ENCODE assay signal across 17 cellular contexts in the genomic region with DNA sequence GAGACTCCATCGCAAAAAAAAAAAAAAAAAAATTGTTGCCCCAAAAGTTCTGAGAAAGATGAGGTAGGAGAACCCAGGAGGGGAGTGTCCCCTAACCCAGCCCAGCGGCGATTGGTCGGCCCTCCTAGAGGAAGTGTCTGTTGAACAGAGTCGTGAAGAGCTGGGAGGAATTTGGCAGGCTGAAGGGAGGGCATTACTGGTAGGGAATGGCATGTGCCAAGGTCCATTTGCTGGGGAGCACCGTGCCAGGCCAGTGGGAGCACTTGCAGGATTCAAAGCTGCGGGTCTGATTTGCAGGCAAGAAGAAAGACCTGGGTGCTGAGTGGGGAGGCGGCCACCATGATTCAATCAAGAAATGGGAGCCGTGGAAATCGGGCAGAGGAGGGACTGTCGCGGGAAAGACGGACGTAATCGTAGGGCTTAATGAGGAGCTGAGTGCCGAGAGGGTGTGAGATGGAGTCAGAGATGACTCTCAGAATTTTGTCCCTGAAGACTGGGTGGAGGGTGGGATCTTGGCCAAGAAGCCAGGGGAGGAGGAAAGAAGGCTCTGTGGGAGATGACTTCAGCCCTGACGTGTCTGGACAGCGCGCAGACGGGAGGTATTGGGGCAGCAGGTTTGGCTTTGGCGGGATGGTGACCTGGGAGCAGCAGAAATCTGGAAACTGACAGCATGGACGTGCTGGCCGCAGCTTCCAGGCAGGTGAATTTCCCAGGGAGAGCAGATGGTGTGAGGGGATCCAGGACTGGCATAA. TPM values are rescaled to one million over a fixed set of nuclear protein-coding genes. Genes with fewer than 3 reads are reported as not detected.
DNase-seq lines count a peak whose midpoint lies in the region; ATAC-seq, FAIRE-seq and TF ChIP-seq lines count a peak whose summit lies in the region.
"Had no signal": no experiment of that assay in that cellular context is flagged by ENCODE, and none has a peak within 500 bp of the region (broad histone marks: within the 10 kb centered on the region; RNA-seq: fewer than 3 reads in every experiment).

No MANE protein-coding gene starts in this region.

- peak overlapping the region in 1 of 2 experiments; percentile 69; a peak in 1 of 4 replicates for H3K9ac ChIP-seq in K562 (ENCODE audit: insufficient read depth in 1 of 2, low read depth in 2 of 2, low read length in 2 of 2)

- H3K4me2 ChIP-seq in GM23338 (no peak overlapping the region), K562 (ENCODE audit: insufficient read depth, low read length) (no peak overlapping the region)

- CTCF ChIA-PET in K562 (lab: Yijun Ruan, JAX; ENCODE audit: low intra/inter-chr PET ratio) = no interaction called here

- H2AFZ ChIP-seq in GM23338 = no peak overlapping the region
- H2AFZ ChIP-seq in K562 (ENCODE audit: low read depth, low read length) = no peak overlapping the region

- no peaks in the 10 kb centered on the region for H3K9me2 ChIP-seq in GM23338 (ENCODE audit: insufficient read depth)

- TF ChIP-seq CTCF in GM23338 (conservative IDR thresholded peaks at IDR 0.05; ENCODE audit: low read depth in 2 of 2) = no peak
- TF ChIP-seq CTCF in K562 (IDR thresholded peaks at IDR 0.05 in 2 of 3, conservative IDR thresholded peaks at IDR 0.05 in 1 of 3; ENCODE audit: insufficient read depth in 2 of 3, low read depth in 1 of 3, low read length in 3 of 3) = no peak
- no peak for TF ChIP-seq CTCF in sigmoid colon (IDR thresholded peaks at IDR 0.05)
- no peak for TF ChIP-seq CTCF in coronary artery (IDR thresholded peaks at IDR 0.05)

- WGBS in K562 (ENCODE audit: insufficient coverage, low coverage, missing lambda C conversion rate) = 3% methylated on average over 21 of the region's 23 CpGs
- WGBS in sigmoid colon, 2 donors = 85 to 90% methylated on average over 22 to 23 of the region's 23 CpGs

- POLR2A ChIA-PET in K562 (lab: Yijun Ruan, JAX) = interaction anchor here (0.6 to 1.3 kb wide), 5 partner anchors 14 to 220 kb away, joined by 3 read pairs; no protein-coding TSS in a partner anchor

- no peaks in the 10 kb centered on the region for H3F3A ChIP-seq in GM23338 (replicated peaks; ENCODE audit: low read depth)

- in situ Hi-C loops in K562 (cut with MboI) = no loop called here

- H3K27me3 ChIP-seq in GM23338 (ENCODE audit: insufficient read depth) (no peaks in the 10 kb centered on the region), K562 (ENCODE audit: control insufficient read depth in 2 of 2, insufficient read depth in 2 of 2, low read length in 2 of 2) (peaks cover 7 to 28% of the 10 kb centered on the region in 2 experiments; a peak in 4 of 5 replicates), sigmoid colon (no peaks in the 10 kb centered on the region)

- no peaks in the 10 kb centered on the region for H3K9me1 ChIP-seq in K562 (ENCODE audit: control insufficient read depth, insufficient read depth, low read length)

- no peak overlapping the region for H3K4me3 ChIP-seq in GM23338
- no peak overlapping the region for H3K4me3 ChIP-seq in K562
- no peak overlapping the region for H3K4me3 ChIP-seq in sigmoid colon
- H3K4me3 ChIP-seq in coronary artery = no peak overlapping the region

- H3K79me2 ChIP-seq in GM23338 (replicated peaks; ENCODE audit: insufficient read depth) = peaks cover 80% of the 10 kb centered on the region
- H3K79me2 ChIP-seq in K562 (ENCODE audit: control insufficient read depth, insufficient read depth, low read length) = no peaks in the 10 kb centered on the region

- H4K20me1 ChIP-seq in GM23338 (replicated peaks; ENCODE audit: insufficient read depth) (peaks cover 38% of the 10 kb centered on the region), K562 (replicated peaks; ENCODE audit: control insufficient read depth, insufficient read depth, low read length) (no peaks in the 10 kb centered on the region; the same call in 1 of the 2 replicates)

- TF ChIP-seq RAD21 in K562 (CRISPR knock-in tag; conservative IDR thresholded peaks at IDR 0.05 in 1 of 2, IDR thresholded peaks at IDR 0.05 in 1 of 2) = no peak

- H3K27ac Mint-ChIP-seq in GM23338 = peak overlapping the region; percentile 88
- H3K27ac Mint-ChIP-seq: activated CD4-positive, alpha-beta memory T cell treated with anti-CD3 and anti-CD28 coated beads, Interleukin-2, amount 10 ng/mL, durations not matched to agents 7 days and 5 days; B cell; nephron had no signal

- no peak for TF ChIP-seq EP300 in K562 (IDR thresholded peaks at IDR 0.05; ENCODE audit: low read length)
- no peak for TF ChIP-seq EP300 in sigmoid colon (IDR thresholded peaks at IDR 0.05)

- ATAC-seq in GM23338 = peak; percentile 37
- ATAC-seq in K562 = peak; percentile 64
- ATAC-seq in left cardiac atrium = peak; percentile 74 to 79
- ATAC-seq in GM18858 (IDR thresholded peaks at IDR 0.05; ENCODE audit: unreplicated experiment) = no peak
- ATAC-seq: PC-3 had no signal

- H3K4me1 Mint-ChIP-seq in GM23338 = peaks cover 10% of the 10 kb centered on the region; the same call in 2 of the 3 replicates
- H3K4me1 Mint-ChIP-seq: activated CD4-positive, alpha-beta memory T cell treated with anti-CD3 and anti-CD28 coated beads, Interleukin-2, amount 10 ng/mL, durations not matched to agents 7 days and 5 days had no signal

- no peak overlapping the region for H3K27ac ChIP-seq in GM23338 (ENCODE audit: low read depth)
- H3K27ac ChIP-seq in K562 (ENCODE audit: extremely low read depth, low read depth, low read length) = no peak overlapping the region
- H3K27ac ChIP-seq in sigmoid colon = peak overlapping the region in 1 of 4 donors; percentile 11
- H3K27ac ChIP-seq in coronary artery = no peak overlapping the region

- H3K4me1 ChIP-seq in GM23338 (ENCODE audit: insufficient read depth) = no peaks in the 10 kb centered on the region
- H3K4me1 ChIP-seq in K562 (replicated peaks in 1 of 2; ENCODE audit: control insufficient read depth in 2 of 2, insufficient read depth in 2 of 2, low read length in 2 of 2) = peaks cover 0 to 5% of the 10 kb centered on the region in 2 experiments; a peak in 1 of 5 replicates
- no peaks in the 10 kb centered on the region for H3K4me1 ChIP-seq in sigmoid colon

- peaks cover 8% of the 10 kb centered on the region for H3K27me3 Mint-ChIP-seq in GM23338 (ENCODE audit: insufficient read depth, low read depth, poor library complexity)
- H3K27me3 Mint-ChIP-seq: activated CD4-positive, alpha-beta memory T cell treated with anti-CD3 and anti-CD28 coated beads, Interleukin-2, amount 10 ng/mL, durations not matched to agents 7 days and 5 days; B cell had no signal

- H3K9me3 ChIP-seq in K562 (replicated peaks; ENCODE audit: control insufficient read depth, insufficient read depth, low read depth, low read length) (no peaks in the 10 kb centered on the region), sigmoid colon (no peaks in the 10 kb centered on the region)

- H3K36me3 ChIP-seq in GM23338 (ENCODE audit: insufficient read depth) (no peaks in the 10 kb centered on the region), K562 (ENCODE audit: control insufficient read depth, insufficient read depth, low read length) (no peaks in the 10 kb centered on the region), sigmoid colon (no peaks in the 10 kb centered on the region)

- no peak for DNase-seq in GM23338 (ENCODE audit: low spot score)
- peak in 1 of 4 experiments; percentile 31 for DNase-seq in K562 (ENCODE audit: extremely low read depth in 1 of 4, low spot score in 3 of 4)
- DNase-seq in left cardiac atrium = peak; percentile 57
- DNase-seq in sigmoid colon = peak; percentile 73
- no peak for DNase-seq in effector CD8-positive, alpha-beta T cell (lab: John Stamatoyannopoulos, UW)
- no peak for DNase-seq in coronary artery (ENCODE audit: low spot score)
- DNase-seq in NCI-H187 (lab: John Stamatoyannopoulos, UW) = no peak
- DNase-seq: activated CD4-positive, alpha-beta memory T cell treated with anti-CD3 and anti-CD28 coated beads, Interleukin-2, amount 10 ng/mL, durations not matched to agents 7 days and 5 days; activated gamma-delta T cell; foreskin fibroblast; GDM1; PC-3; T-helper 2 cell had no signal

- no peak overlapping the region for H3K4me3 Mint-ChIP-seq in GM23338
- H3K4me3 Mint-ChIP-seq: activated CD4-positive, alpha-beta memory T cell treated with anti-CD3 and anti-CD28 coated beads, Interleukin-2, amount 10 ng/mL, durations not matched to agents 7 days and 5 days; B cell; nephron had no signal

- FAIRE-seq in K562 (lab: Jason Lieb, UNC) = no peak
- FAIRE-seq: islet of Langerhans had no signal

- TF ChIP-seq POLR2A in K562 (conservative IDR thresholded peaks at IDR 0.05) (no peak), sigmoid colon (IDR thresholded peaks at IDR 0.05) (no peak)

- intact Hi-C loops in K562 (cut with micrococcal nuclease) = no loop called here
- intact Hi-C loops in left cardiac atrium (cut with DNase I) = no loop called here
- intact Hi-C loops in sigmoid colon (cut with DNase I) = no loop called here

- H3K9me3 Mint-ChIP-seq in GM23338 = no peaks in the 10 kb centered on the region
- H3K9me3 Mint-ChIP-seq: activated CD4-positive, alpha-beta memory T cell treated with anti-CD3 and anti-CD28 coated beads, Interleukin-2, amount 10 ng/mL, durations not matched to agents 7 days and 5 days had no signal

- BruUV-seq in K562 (replicated peaks; lab: Mats Ljungman, UMichigan) = no TSS peak

- peaks cover 14% of the 10 kb centered on the region for H3K36me3 Mint-ChIP-seq in GM23338 (ENCODE audit: low read depth)

RNA-seq across cellular contexts. Expression of gene CERS4, which starts 15.4 kb away (rescaled TPM):
- total RNA-seq in GM23338 (2014; rRNA removed; shearing (Covaris generic)) = 96.2 and 109 TPM in 2 replicates
- polyA plus RNA-seq in GM23338 (2016; fragmentation: Nextera tagmentation; extraction: Ambion mirVana) (68.5 and 74.5 TPM in 2 replicates), K562 (2011; rRNA removed) (4.4 and 7.4 TPM in 2 replicates), K562 (2014; fragmentation: Illumina TruSeq; extraction: Trizol) (1.3 and 3.1 TPM in 2 replicates), K562 (2014; fragmentation: Nextera tagmentation; extraction: Ambion mirVana) (under 1 TPM in 1 of 2 experiments, not detected in 1; 0.14 TPM), K562 (2014; rRNA removed) (4.3 and 5.6 TPM in 2 replicates), sigmoid colon (10 to 100 TPM in 2 of 3 donors, 1 to 10 TPM in 1; 1.4 to 18.6 (median 11.4) TPM)
- 5.9 and 13.8 TPM in 2 replicates for total RNA-seq in K562 (2011; cell fraction: chromatin; rRNA removed; ENCODE audit: low replicate concordance)
- total RNA-seq in K562 (2011; cell fraction: nucleolus; rRNA removed) = 7.5 and 9.3 TPM in 2 replicates
- 6.3 and 10.6 TPM in 2 replicates for total RNA-seq in K562 (2011; cell fraction: nucleoplasm; rRNA removed)
- total RNA-seq in K562 (2014; rRNA removed) (3.8 and 5.2 TPM in 2 replicates), K562 (2014; rRNA removed; fragmentation: Illumina TruSeq; extraction: Trizol) (1.1 and 1.4 TPM in 2 replicates), K562 (2015; rRNA removed; fragmentation: Illumina TruSeq; extraction: Trizol) (2.0 and 2.8 TPM in 2 replicates), K562 (2021) (3.7 and 3.8 TPM in 2 replicates), left cardiac atrium (10 to 100 TPM; 13.8 to 17.3 TPM), sigmoid colon (10 to 100 TPM; 24.1 to 40.0 (median 30.2) TPM)
- polyA plus RNA-seq in K562 (2011; cell fraction: cytosol; rRNA removed) = 9.3 and 12.9 TPM in 2 replicates
- polyA plus RNA-seq in K562 (2011; cell fraction: nucleus; rRNA removed) = 9.5 and 10.7 TPM in 2 replicates
- 1.4 and 6.1 TPM in 2 replicates for polyA plus RNA-seq in K562 (2012)
- polyA minus RNA-seq in K562 (2011; rRNA and poly(A)+ RNA removed) = 3.0 and 5.3 TPM in 2 replicates
- 3.1 and 5.9 TPM in 2 replicates for polyA minus RNA-seq in K562 (2011; cell fraction: cytosol; rRNA and poly(A)+ RNA removed)
- polyA minus RNA-seq in K562 (2011; cell fraction: nucleus; rRNA and poly(A)+ RNA removed) = 2.7 and 4.4 TPM in 2 replicates

Comparison
In these comparisons a context has a peak if more than half of its experiments do, and no peak if none do; other contexts are left out.
1. DNase-seq: peak in left cardiac atrium (single experiment) and sigmoid colon (single experiment); none in GM23338 (single experiment), effector CD8-positive, alpha-beta T cell (single experiment), coronary artery (single experiment) and NCI-H187 (0 of 2).